ENCODE assay signal across 1 cellular context in genomic region chr6:31041372-31041974, GRCh38.
TF ChIP-seq lines count a peak whose summit lies in the region.

No MANE protein-coding gene starts in this region.

TF ChIP-seq in SK-N-SH, 30 proteins besides CTCF, POLR2A, EP300 and RAD21 (continued from another document):
- TF ChIP-seq REST (IDR thresholded peaks at IDR 0.05; ENCODE audit: low read depth, low read length) (no peak), TCF12 (IDR thresholded peaks at IDR 0.05) (no peak), FOSL2 (IDR thresholded peaks at IDR 0.05; ENCODE audit: borderline replicate concordance, low read depth) (no peak), USF1 (IDR thresholded peaks at IDR 0.05; ENCODE audit: borderline replicate concordance, low read depth) (no peak), PBX3 (IDR thresholded peaks at IDR 0.05) (no peak), GABPA (IDR thresholded peaks at IDR 0.05; ENCODE audit: low read depth) (no peak), NFIC (IDR thresholded peaks at IDR 0.05; ENCODE audit: borderline replicate concordance) (no peak)
